ENCODE assay signal across 20 cellular contexts in the genomic region with DNA sequence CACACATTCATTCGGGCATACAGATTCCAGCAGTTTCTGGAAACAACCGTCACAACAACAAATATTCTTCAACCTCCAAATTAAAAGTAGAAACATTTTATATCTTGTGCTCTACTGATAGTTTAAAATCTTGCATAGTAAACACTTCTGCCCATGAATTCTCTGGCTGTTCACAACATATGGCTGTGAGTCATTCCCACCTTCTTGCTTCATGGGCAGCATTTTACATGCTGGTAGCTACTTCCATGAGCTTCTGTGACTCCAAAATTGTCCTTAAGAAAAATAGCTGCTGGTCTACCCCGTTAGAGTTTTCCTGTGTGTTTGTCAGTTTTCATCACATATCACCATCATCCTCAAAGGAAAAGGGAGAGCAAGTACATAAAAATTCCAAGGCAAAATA.
"Had no signal": no experiment of that assay in that cellular context is flagged by ENCODE, and none has a peak within 500 bp of the region (broad histone marks: within the 10 kb centered on the region; RNA-seq: fewer than 3 reads in every experiment).

No MANE protein-coding gene starts in this region.

- H3K9me3 ChIP-seq: lower lobe of right lung, tibial artery had no signal

- H3K27ac ChIP-seq: lower lobe of right lung, tibial artery had no signal

- H3K27me3 ChIP-seq: tibial artery had no signal

- DNase-seq: activated CD4-positive, alpha-beta T cell treated with anti-CD3 and anti-CD28 coated beads, Interleukin-2, amount 50 U/mL, for 1 hour; activated CD4-positive, CD25-positive, alpha-beta regulatory T cell treated with anti-CD3 and anti-CD28 coated beads, Interleukin-2, amount 50 U/mL, for 72 hours; activated CD8-positive, alpha-beta memory T cell treated with anti-CD3 and anti-CD28 coated beads, Interleukin-2, amount 50 U/mL, for 48 hours; activated effector memory CD4-positive, alpha-beta T cell treated with Interleukin-2 at 50 U/mL for 16 hours; activated naive CD4-positive, alpha-beta T cell treated with anti-CD3 and anti-CD28 coated beads, Interleukin-2, amount 10 ng/mL, durations not matched to agents 7 days and 5 days; activated naive CD8-positive, alpha-beta T cell treated with anti-CD3 and anti-CD28 coated beads, Interleukin-2, amount 50 U/mL, for 24 hours; activated T-cell treated with anti-CD3 and anti-CD28 coated beads, Interleukin-2, amount 50 U/mL, for 48 hours; caudate nucleus; endodermal cell; erythroblast; foreskin melanocyte; glutamatergic neuron; lower lobe of right lung; midbrain; nephron progenitor cell; nucleus accumbens; stimulated activated CD4-positive, alpha-beta T cell treated with anti-CD3 and anti-CD28 coated beads, Interleukin-2, amount 100 ng/mL, for 24 hours; stimulated activated naive CD4-positive, alpha-beta T cell treated with Interleukin-2 at 50 U/mL for 16 hours; substantia nigra; tibial artery had no signal

- H3K4me3 ChIP-seq: lower lobe of right lung, tibial artery had no signal

- ATAC-seq: activated naive CD8-positive, alpha-beta T cell treated with anti-CD3 and anti-CD28 coated beads, Interleukin-2, amount 50 U/mL, for 24 hours; lower lobe of right lung had no signal

- H3K4me1 ChIP-seq: lower lobe of right lung, tibial artery had no signal
